18 cellular contexts compared by ENCODE assay signal in genomic region chr2:235901243-235901642, GRCh38.
DNase-seq lines count a peak whose midpoint lies in the region; ATAC-seq, FAIRE-seq and TF ChIP-seq lines count a peak whose summit lies in the region.
"Had no signal": no experiment of that assay in that cellular context is flagged by ENCODE, and none has a peak within 500 bp of the region (broad histone marks: within the 10 kb centered on the region; RNA-seq: fewer than 3 reads in every experiment).

No MANE protein-coding gene starts in this region.

- dilution Hi-C loops in endothelial cell of umbilical vein (cut with MboI; ENCODE audit: extremely low pct_ligation_motif_present, low sequenced_read_pairs), result no loop called here

- H2AFZ ChIP-seq in PC-3 (ENCODE audit: low read length), result no peak overlapping the region
- H2AFZ ChIP-seq in endothelial cell of umbilical vein (ENCODE audit: low read depth, low read length), result no peak overlapping the region

- TF ChIP-seq CTCF in PC-3 (conservative IDR thresholded peaks at IDR 0.05; ENCODE audit: low read depth, low read length), result no peak
- no peak for TF ChIP-seq CTCF in endothelial cell of umbilical vein (IDR thresholded peaks at IDR 0.05; ENCODE audit: extremely low read depth in 1 of 2, insufficient read depth in 1 of 2, low read depth in 1 of 2, low read length in 2 of 2)
- TF ChIP-seq CTCF in sigmoid colon (IDR thresholded peaks at IDR 0.05), result no peak

- no TSS peak for BruUV-seq in PC-3 (replicated peaks; lab: Mats Ljungman, UMichigan)
- BruUV-seq in endothelial cell of umbilical vein (replicated peaks; lab: Mats Ljungman, UMichigan), result no TSS peak

- H3K79me2 ChIP-seq in PC-3 (ENCODE audit: low read length) (no peaks in the 10 kb centered on the region), endothelial cell of umbilical vein (ENCODE audit: control insufficient read depth, insufficient read depth, low read length) (no peaks in the 10 kb centered on the region)

- POLR2A ChIA-PET in PC-3 (lab: Charles Lee; ENCODE audit: unreplicated experiment), result no interaction called here
- POLR2A ChIA-PET in endothelial cell of umbilical vein (lab: Charles Lee), result no interaction called here

- H4K20me1 ChIP-seq in PC-3 (ENCODE audit: low read length) (no peaks in the 10 kb centered on the region), endothelial cell of umbilical vein (replicated peaks; ENCODE audit: control insufficient read depth, extremely low read depth, insufficient read depth, low read length) (no peaks in the 10 kb centered on the region)

- H3K36me3 ChIP-seq in PC-3 (ENCODE audit: low read depth, low read length), result 0 out of 2 replicates have a peak, but pooled peaks cover 5% of the 10 kb centered on the region
- no peaks in the 10 kb centered on the region for H3K36me3 ChIP-seq in endothelial cell of umbilical vein (ENCODE audit: control insufficient read depth in 2 of 2, extremely low read depth in 1 of 2, insufficient read depth in 2 of 2, low read length in 2 of 2)
- no peaks in the 10 kb centered on the region for H3K36me3 ChIP-seq in sigmoid colon

- H3K27me3 ChIP-seq in PC-3 (ENCODE audit: low read length) (no peaks in the 10 kb centered on the region), endothelial cell of umbilical vein (ENCODE audit: control insufficient read depth in 2 of 2, insufficient read depth in 2 of 2, low read length in 2 of 2) (no peaks in the 10 kb centered on the region), sigmoid colon (no peaks in the 10 kb centered on the region)
- H3K27me3 ChIP-seq: BLaER1 treated with 17β-estradiol and CSF1 and Interleukin-3, amounts not matched to agents 10 nM and 100 nM had no signal

- H3K9me3 ChIP-seq in PC-3 (ENCODE audit: low read length) (no peaks in the 10 kb centered on the region), endothelial cell of umbilical vein (replicated peaks; ENCODE audit: control insufficient read depth, insufficient read depth, low read length) (no peaks in the 10 kb centered on the region), sigmoid colon (no peaks in the 10 kb centered on the region)

- no peaks in the 10 kb centered on the region for H3K9me2 ChIP-seq in PC-3 (replicated peaks; ENCODE audit: low read length)

- 21 to 65% methylated on average over 1 of the region's 1 CpG for WGBS in sigmoid colon, 2 donors

- H3K27ac ChIP-seq in PC-3 (ENCODE audit: low read length) (peak overlapping the region; percentile 28; the same call in 1 of the 2 replicates), endothelial cell of umbilical vein (ENCODE audit: insufficient read depth, low read depth, low read length) (peak overlapping the region; percentile 43), sigmoid colon (no peak overlapping the region)
- H3K27ac ChIP-seq: BLaER1 treated with 17β-estradiol and CSF1 and Interleukin-3, amounts not matched to agents 10 nM and 100 nM; HL-60 had no signal

- no peak for TF ChIP-seq EP300 in sigmoid colon (IDR thresholded peaks at IDR 0.05)

- no peak overlapping the region for H3K4me3 ChIP-seq in PC-3 (ENCODE audit: low read length)
- no peak overlapping the region for H3K4me3 ChIP-seq in endothelial cell of umbilical vein (replicated peaks in 1 of 3; ENCODE audit: insufficient read depth in 1 of 3, low read depth in 1 of 3, low read length in 3 of 3)
- H3K4me3 ChIP-seq in sigmoid colon, result no peak overlapping the region
- H3K4me3 ChIP-seq: BLaER1 treated with 17β-estradiol and CSF1 and Interleukin-3, amounts not matched to agents 10 nM and 100 nM had no signal

- H3K9ac ChIP-seq in PC-3 (ENCODE audit: low read length), result no peak overlapping the region
- H3K9ac ChIP-seq in endothelial cell of umbilical vein (replicated peaks; ENCODE audit: extremely low read depth, insufficient read depth, low read length), result no peak overlapping the region
- H3K9ac ChIP-seq: BLaER1 treated with 17β-estradiol and CSF1 and Interleukin-3, amounts not matched to agents 10 nM and 100 nM had no signal

- CTCF ChIA-PET in PC-3 (lab: Charles Lee), result no interaction called here
- CTCF ChIA-PET in endothelial cell of umbilical vein (lab: Charles Lee), result interaction anchor here (1.2 kb wide), 1 partner anchor 12 kb away, joined by 5 read pairs; no protein-coding TSS in a partner anchor

- H3K4me1 ChIP-seq in PC-3 (ENCODE audit: insufficient read depth, low read length) (peaks cover 16% of the 10 kb centered on the region), endothelial cell of umbilical vein (ENCODE audit: control insufficient read depth, extremely low read depth, insufficient read depth, low read length) (peaks cover 22% of the 10 kb centered on the region), sigmoid colon (no peaks in the 10 kb centered on the region)

- DNase-seq in COLO829 (ENCODE audit: low spot score) (peak; percentile 13), PC-3 (peak; percentile 36), endothelial cell of umbilical vein (ENCODE audit: low read depth, low spot score) (peak; percentile 85), lung microvascular endothelial cell (ENCODE audit: low read depth in 2 of 2) (peak; percentile 49 to 68), sigmoid colon (no peak), mucosa of gallbladder (ENCODE audit: low spot score) (no peak), NCI-H128 (lab: John Stamatoyannopoulos, UW; ENCODE audit: unreplicated experiment) (no peak), DMS114 treated with DMSO at 0.1 percent for 48 hours (lab: John Stamatoyannopoulos, UW; ENCODE audit: unreplicated experiment) (no peak)
- DNase-seq: ACHN; Calu3; CD4-positive, CD25-positive, alpha-beta regulatory T cell; DMS 273 treated with DMSO at 0.1 percent for 48 hours; DND-41; GDM1; HCEC 1CT; HFFc6 had no signal

- TF ChIP-seq POLR2A in endothelial cell of umbilical vein (IDR thresholded peaks at IDR 0.05; ENCODE audit: low read depth, low read length) (no peak), sigmoid colon (IDR thresholded peaks at IDR 0.05) (no peak)

- intact Hi-C loops in PC-3 (cut with micrococcal nuclease) (no loop called here), endothelial cell of umbilical vein (cut with micrococcal nuclease) (loop anchor here (1.0 to 2.0 kb wide), 2 partner anchors 35 to 40 kb away; no protein-coding TSS in a partner anchor), sigmoid colon (cut with DNase I) (no loop called here)

- peak; percentile 91 for ATAC-seq in PC-3

- H3K9me1 ChIP-seq in endothelial cell of umbilical vein (replicated peaks; ENCODE audit: control insufficient read depth, extremely low read depth, insufficient read depth, low read length), result no peaks in the 10 kb centered on the region

- no peaks in the 10 kb centered on the region for H3F3A ChIP-seq in PC-3 (ENCODE audit: low read length, unreplicated experiment)

- peak; percentile 54 for FAIRE-seq in endothelial cell of umbilical vein (lab: Jason Lieb, UNC)

- H3K4me2 ChIP-seq in PC-3 (ENCODE audit: low read length) (0 out of 2 replicates have a peak overlapping the region, but pooled peaks have one; percentile 8), endothelial cell of umbilical vein (ENCODE audit: insufficient read depth, low read length) (peak overlapping the region; percentile 39)

TF ChIP-seq in endothelial cell of umbilical vein, 7 proteins besides CTCF, POLR2A, EP300 and RAD21:
- peak; percentile 64 for TF ChIP-seq FOS (IDR thresholded peaks at IDR 0.05; ENCODE audit: borderline replicate concordance, insufficient read depth, low read length)
- TF ChIP-seq EZH2 (IDR thresholded peaks at IDR 0.05; ENCODE audit: borderline replicate concordance, low read depth, low read length, severe bottlenecking), result no peak
- no peak for TF ChIP-seq POLR2AphosphoS5 (IDR thresholded peaks at IDR 0.05; ENCODE audit: insufficient read depth, low read depth, low read length)
- TF ChIP-seq MAX (IDR thresholded peaks at IDR 0.05; ENCODE audit: insufficient read depth, insufficient read length), result no peak
- TF ChIP-seq JUN (IDR thresholded peaks at IDR 0.05; ENCODE audit: borderline replicate concordance, insufficient read depth, insufficient read length, low read depth), result peak; percentile 70
TF ChIP-seq in endothelial cell of umbilical vein: peak in this region for 2.

Comparison
In these comparisons a context has a peak if more than half of its experiments do, and no peak if none do; other contexts are left out.
1. DNase-seq: peak in COLO829 (single experiment), PC-3 (single experiment), endothelial cell of umbilical vein (single experiment) and lung microvascular endothelial cell (2 of 2); none in sigmoid colon (single experiment), mucosa of gallbladder (single experiment), NCI-H128 (single experiment) and DMS114 treated with DMSO at 0.1 percent for 48 hours (single experiment).
2. H3K27ac ChIP-seq: peak in PC-3 (single experiment) and endothelial cell of umbilical vein (single experiment); none in sigmoid colon (0 of 4).